Comparison of ENCODE assay signal across 1 cellular context in the genomic region with DNA sequence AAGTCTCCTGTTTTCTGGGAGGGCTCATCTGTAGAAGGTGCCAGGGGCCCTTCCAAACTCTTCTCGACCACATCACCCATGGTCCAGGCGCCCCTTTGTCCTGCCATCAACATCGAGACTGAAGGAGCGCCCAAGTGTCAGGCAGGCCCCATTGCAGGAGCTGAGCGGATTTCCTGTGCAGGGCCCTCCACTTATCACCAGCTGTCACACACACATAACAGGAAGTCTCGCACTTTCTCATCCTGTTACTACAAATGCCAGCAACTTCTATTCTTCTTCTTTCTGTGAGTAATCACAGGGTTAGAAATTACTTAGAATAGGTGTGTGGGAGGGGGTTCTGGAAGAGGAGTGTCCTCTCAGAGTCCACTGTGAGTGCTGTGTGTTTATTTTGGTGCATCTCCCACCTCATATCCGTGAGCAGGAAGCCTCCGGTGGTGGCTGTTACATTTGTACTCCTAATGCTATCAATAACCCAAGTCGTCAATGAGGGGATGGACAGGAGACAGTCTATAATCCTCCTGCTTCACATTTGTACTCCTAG.
TF ChIP-seq lines count a peak whose summit lies in the region.

A gene with protein sequence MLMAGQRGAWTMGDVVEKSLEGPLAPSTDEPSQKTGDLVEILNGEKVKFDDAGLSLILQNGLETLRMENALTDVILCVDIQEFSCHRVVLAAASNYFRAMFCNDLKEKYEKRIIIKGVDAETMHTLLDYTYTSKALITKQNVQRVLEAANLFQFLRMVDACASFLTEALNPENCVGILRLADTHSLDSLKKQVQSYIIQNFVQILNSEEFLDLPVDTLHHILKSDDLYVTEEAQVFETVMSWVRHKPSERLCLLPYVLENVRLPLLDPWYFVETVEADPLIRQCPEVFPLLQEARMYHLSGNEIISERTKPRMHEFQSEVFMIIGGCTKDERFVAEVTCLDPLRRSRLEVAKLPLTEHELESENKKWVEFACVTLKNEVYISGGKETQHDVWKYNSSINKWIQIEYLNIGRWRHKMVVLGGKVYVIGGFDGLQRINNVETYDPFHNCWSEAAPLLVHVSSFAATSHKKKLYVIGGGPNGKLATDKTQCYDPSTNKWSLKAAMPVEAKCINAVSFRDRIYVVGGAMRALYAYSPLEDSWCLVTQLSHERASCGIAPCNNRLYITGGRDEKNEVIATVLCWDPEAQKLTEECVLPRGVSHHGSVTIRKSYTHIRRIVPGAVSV (minus strand): TSS at position 166 of the 541 bp plus-strand sequence. CDS start 53 bp downstream, at position 113.

TF ChIP-seq in K562, 482 proteins besides CTCF, POLR2A, EP300 and RAD21 (continued from another document and continues in another):
- 0 out of 2 replicates have a peak, but pooled peaks have one; percentile 17 for TF ChIP-seq JUND (IDR thresholded peaks at IDR 0.05; ENCODE audit: borderline replicate concordance, low read depth, low read length)
- no peak for TF ChIP-seq JUND (tag; IDR thresholded peaks at IDR 0.05; ENCODE audit: borderline replicate concordance, low read depth, low read length)
- no peak for TF ChIP-seq ZC3H4 (CRISPR knock-in tag; IDR thresholded peaks at IDR 0.05; ENCODE audit: borderline replicate concordance)
- TF ChIP-seq RBM15 (IDR thresholded peaks at IDR 0.05; ENCODE audit: insufficient read depth, low read length) = no peak
- no peak for TF ChIP-seq PRMT5 (CRISPR knock-in tag; IDR thresholded peaks at IDR 0.05)
- no peak for TF ChIP-seq CBFA2T2 (conservative IDR thresholded peaks at IDR 0.05)
- TF ChIP-seq, protein P1, sequence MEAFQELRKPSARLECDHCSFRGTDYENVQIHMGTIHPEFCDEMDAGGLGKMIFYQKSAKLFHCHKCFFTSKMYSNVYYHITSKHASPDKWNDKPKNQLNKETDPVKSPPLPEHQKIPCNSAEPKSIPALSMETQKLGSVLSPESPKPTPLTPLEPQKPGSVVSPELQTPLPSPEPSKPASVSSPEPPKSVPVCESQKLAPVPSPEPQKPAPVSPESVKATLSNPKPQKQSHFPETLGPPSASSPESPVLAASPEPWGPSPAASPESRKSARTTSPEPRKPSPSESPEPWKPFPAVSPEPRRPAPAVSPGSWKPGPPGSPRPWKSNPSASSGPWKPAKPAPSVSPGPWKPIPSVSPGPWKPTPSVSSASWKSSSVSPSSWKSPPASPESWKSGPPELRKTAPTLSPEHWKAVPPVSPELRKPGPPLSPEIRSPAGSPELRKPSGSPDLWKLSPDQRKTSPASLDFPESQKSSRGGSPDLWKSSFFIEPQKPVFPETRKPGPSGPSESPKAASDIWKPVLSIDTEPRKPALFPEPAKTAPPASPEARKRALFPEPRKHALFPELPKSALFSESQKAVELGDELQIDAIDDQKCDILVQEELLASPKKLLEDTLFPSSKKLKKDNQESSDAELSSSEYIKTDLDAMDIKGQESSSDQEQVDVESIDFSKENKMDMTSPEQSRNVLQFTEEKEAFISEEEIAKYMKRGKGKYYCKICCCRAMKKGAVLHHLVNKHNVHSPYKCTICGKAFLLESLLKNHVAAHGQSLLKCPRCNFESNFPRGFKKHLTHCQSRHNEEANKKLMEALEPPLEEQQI (IDR thresholded peaks at IDR 0.05) = no peak
- no peak for TF ChIP-seq ZFP1 (CRISPR knock-in tag; IDR thresholded peaks at IDR 0.05)
- TF ChIP-seq TEAD2 (tag; IDR thresholded peaks at IDR 0.05) = no peak
- TF ChIP-seq, protein P2, sequence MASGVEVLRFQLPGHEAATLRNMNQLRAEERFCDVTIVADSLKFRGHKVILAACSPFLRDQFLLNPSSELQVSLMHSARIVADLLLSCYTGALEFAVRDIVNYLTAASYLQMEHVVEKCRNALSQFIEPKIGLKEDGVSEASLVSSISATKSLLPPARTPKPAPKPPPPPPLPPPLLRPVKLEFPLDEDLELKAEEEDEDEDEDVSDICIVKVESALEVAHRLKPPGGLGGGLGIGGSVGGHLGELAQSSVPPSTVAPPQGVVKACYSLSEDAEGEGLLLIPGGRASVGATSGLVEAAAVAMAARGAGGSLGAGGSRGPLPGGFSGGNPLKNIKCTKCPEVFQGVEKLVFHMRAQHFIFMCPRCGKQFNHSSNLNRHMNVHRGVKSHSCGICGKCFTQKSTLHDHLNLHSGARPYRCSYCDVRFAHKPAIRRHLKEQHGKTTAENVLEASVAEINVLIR (CRISPR knock-in tag; IDR thresholded peaks at IDR 0.05) = no peak
- no peak for TF ChIP-seq JUNB (CRISPR knock-in tag; conservative IDR thresholded peaks at IDR 0.05)
- no peak for TF ChIP-seq HSF4 (CRISPR knock-in tag; IDR thresholded peaks at IDR 0.05; ENCODE audit: borderline replicate concordance)
- TF ChIP-seq ZBTB1 (CRISPR knock-in tag; IDR thresholded peaks at IDR 0.05; ENCODE audit: borderline replicate concordance, low read depth) = no peak
- no peak for TF ChIP-seq EZH2 (IDR thresholded peaks at IDR 0.05; ENCODE audit: borderline replicate concordance, low read depth, low read length)
- TF ChIP-seq, protein P3, sequence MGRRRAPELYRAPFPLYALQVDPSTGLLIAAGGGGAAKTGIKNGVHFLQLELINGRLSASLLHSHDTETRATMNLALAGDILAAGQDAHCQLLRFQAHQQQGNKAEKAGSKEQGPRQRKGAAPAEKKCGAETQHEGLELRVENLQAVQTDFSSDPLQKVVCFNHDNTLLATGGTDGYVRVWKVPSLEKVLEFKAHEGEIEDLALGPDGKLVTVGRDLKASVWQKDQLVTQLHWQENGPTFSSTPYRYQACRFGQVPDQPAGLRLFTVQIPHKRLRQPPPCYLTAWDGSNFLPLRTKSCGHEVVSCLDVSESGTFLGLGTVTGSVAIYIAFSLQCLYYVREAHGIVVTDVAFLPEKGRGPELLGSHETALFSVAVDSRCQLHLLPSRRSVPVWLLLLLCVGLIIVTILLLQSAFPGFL (CRISPR knock-in tag; IDR thresholded peaks at IDR 0.05) = no peak
- no peak for TF ChIP-seq NR1H2 (CRISPR knock-in tag; IDR thresholded peaks at IDR 0.05)
- TF ChIP-seq ETV6 (IDR thresholded peaks at IDR 0.05; ENCODE audit: borderline replicate concordance in 1 of 2, low read depth in 2 of 2, low read length in 1 of 2) = no peak
- no peak for TF ChIP-seq ETV6 (CRISPR knock-in tag; IDR thresholded peaks at IDR 0.05; ENCODE audit: borderline replicate concordance)
- no peak for TF ChIP-seq PPARD (CRISPR knock-in tag; IDR thresholded peaks at IDR 0.05)
- TF ChIP-seq, protein P4, sequence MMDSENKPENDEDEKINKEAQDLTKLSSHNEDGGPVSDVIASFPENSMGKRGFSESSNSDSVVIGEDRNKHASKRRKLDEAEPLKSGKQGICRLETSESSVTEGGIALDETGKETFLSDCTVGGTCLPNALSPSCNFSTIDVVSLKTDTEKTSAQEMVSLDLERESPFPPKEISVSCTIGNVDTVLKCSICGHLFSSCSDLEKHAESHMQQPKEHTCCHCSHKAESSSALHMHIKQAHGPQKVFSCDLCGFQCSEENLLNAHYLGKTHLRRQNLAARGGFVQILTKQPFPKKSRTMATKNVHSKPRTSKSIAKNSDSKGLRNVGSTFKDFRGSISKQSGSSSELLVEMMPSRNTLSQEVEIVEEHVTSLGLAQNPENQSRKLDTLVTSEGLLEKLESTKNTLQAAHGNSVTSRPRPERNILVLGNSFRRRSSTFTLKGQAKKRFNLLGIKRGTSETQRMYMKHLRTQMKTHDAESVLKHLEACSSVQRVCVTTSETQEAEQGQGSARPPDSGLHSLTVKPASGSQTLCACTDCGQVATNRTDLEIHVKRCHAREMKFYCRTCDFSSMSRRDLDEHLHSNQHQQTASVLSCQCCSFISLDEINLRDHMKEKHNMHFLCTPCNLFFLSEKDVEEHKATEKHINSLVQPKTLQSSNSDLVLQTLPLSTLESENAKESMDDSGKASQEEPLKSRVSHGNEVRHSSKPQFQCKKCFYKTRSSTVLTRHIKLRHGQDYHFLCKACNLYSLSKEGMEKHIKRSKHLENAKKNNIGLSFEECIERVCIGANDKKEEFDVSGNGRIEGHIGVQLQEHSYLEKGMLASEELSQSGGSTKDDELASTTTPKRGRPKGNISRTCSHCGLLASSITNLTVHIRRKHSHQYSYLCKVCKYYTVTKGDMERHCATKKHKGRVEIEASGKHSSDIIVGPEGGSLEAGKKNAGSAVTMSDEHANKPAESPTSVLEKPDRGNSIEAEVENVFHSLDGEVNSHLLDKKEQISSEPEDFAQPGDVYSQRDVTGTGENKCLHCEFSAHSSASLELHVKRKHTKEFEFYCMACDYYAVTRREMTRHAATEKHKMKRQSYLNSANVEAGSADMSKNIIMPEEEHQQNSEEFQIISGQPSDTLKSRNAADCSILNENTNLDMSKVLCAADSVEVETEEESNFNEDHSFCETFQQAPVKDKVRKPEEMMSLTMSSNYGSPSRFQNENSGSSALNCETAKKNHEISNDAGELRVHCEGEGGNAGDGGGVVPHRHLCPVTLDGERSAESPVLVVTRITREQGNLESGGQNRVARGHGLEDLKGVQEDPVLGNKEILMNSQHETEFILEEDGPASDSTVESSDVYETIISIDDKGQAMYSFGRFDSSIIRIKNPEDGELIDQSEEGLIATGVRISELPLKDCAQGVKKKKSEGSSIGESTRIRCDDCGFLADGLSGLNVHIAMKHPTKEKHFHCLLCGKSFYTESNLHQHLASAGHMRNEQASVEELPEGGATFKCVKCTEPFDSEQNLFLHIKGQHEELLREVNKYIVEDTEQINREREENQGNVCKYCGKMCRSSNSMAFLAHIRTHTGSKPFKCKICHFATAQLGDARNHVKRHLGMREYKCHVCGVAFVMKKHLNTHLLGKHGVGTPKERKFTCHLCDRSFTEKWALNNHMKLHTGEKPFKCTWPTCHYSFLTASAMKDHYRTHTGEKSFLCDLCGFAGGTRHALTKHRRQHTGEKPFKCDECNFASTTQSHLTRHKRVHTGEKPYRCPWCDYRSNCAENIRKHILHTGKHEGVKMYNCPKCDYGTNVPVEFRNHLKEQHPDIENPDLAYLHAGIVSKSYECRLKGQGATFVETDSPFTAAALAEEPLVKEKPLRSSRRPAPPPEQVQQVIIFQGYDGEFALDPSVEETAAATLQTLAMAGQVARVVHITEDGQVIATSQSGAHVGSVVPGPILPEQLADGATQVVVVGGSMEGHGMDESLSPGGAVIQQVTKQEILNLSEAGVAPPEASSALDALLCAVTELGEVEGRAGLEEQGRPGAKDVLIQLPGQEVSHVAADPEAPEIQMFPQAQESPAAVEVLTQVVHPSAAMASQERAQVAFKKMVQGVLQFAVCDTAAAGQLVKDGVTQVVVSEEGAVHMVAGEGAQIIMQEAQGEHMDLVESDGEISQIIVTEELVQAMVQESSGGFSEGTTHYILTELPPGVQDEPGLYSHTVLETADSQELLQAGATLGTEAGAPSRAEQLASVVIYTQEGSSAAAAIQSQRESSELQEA (IDR thresholded peaks at IDR 0.05; ENCODE audit: low read depth) = no peak
- no peak for TF ChIP-seq SMARCC2 (IDR thresholded peaks at IDR 0.05; ENCODE audit: low read depth)
- TF ChIP-seq, protein P5, sequence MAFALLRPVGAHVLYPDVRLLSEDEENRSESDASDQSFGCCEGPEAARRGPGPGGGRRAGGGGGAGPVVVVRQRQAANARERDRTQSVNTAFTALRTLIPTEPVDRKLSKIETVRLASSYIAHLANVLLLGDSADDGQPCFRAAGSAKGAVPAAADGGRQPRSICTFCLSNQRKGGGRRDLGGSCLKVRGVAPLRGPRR (CRISPR knock-in tag; IDR thresholded peaks at IDR 0.05) = no peak
- TF ChIP-seq MTA2 (IDR thresholded peaks at IDR 0.05; ENCODE audit: low read depth) = no peak
- TF ChIP-seq CBX8 (IDR thresholded peaks at IDR 0.05; ENCODE audit: borderline replicate concordance, extremely low read depth, low read depth, low read length, poor library complexity, severe bottlenecking) = no peak
- no peak for TF ChIP-seq RBM14 (IDR thresholded peaks at IDR 0.05; ENCODE audit: borderline replicate concordance, insufficient read depth, low read depth, low read length)
- no peak for TF ChIP-seq ZNF695 (CRISPR knock-in tag; IDR thresholded peaks at IDR 0.05)
- no peak for TF ChIP-seq YBX1 (IDR thresholded peaks at IDR 0.05)
- 0 out of 4 replicates have a peak, but pooled peaks of 1 of the 2 experiments have one; percentile 27 for TF ChIP-seq MAZ (CRISPR knock-in tag; conservative IDR thresholded peaks at IDR 0.05 in 1 of 2, IDR thresholded peaks at IDR 0.05 in 1 of 2)
- TF ChIP-seq HLTF (IDR thresholded peaks at IDR 0.05) = no peak
- TF ChIP-seq NRF1 (conservative IDR thresholded peaks at IDR 0.05 in 1 of 2, IDR thresholded peaks at IDR 0.05 in 1 of 2) = peak; percentile 17 to 33; a peak in 2 of 4 replicates
